19 cellular contexts compared by ENCODE assay signal in the genomic region with DNA sequence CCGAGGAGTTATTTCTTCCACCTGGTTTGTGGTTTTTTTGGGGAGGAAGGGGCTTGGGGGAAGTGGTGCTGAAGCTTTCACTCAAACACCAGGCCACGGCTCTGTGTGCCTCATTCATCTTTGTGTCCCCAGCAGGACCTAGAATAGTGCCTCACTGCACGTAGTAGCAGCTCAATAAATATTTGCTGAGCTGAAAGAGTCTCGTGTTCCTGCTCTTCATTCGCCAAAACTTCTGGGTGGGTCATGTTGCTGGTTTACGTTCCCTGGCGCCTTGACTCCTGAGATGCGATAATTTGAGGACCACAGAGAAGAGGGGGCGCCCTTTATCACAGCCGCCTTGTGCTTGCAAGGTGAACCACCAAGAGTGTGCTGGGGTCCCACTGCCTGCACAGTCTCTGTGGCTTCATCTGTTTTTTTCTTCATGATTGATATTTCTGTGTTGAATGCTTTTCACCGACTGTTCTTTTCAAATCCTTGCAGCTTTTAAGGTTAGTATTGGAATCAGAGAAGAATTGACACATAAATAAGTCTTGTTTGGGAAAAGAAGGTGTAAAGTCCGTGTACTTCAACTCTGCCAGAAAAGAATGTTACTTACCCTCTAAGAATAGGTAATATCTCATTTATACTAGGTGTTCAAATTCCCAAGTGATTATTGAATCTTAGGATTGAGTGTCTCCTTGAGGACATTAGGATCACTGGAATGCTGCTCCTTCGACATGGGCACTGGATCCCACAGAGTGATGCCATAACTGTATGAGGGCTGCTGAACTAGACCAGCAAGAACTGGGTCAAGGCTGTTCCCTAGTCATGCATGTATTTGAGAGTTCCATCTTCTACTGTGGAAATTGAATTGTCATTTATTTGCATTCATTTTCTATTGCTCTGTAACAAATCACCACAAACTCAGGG.
DNase-seq lines count a peak whose midpoint lies in the region; ATAC-seq, FAIRE-seq and TF ChIP-seq lines count a peak whose summit lies in the region.
"Had no signal": no experiment of that assay in that cellular context is flagged by ENCODE, and none has a peak within 500 bp of the region (broad histone marks: within the 10 kb centered on the region; RNA-seq: fewer than 3 reads in every experiment).

No MANE protein-coding gene starts in this region.

- H3K79me1 ChIP-seq in IMR-90 (ENCODE audit: low read depth in 1 of 2, low read length in 2 of 2), result peaks cover 0 to 12% of the 10 kb centered on the region in 2 experiments; a peak in 2 of 4 replicates
- H3K79me1 ChIP-seq in H1 (ENCODE audit: low read depth, low read length), result no peaks in the 10 kb centered on the region

- DNase-seq in IMR-90 (no peak), H1 (ENCODE audit: low read depth in 1 of 2, low spot score in 2 of 2) (no peak), mucosa of descending colon (no peak), substantia nigra (lab: John Stamatoyannopoulos, UW) (no peak), sigmoid colon (no peak), foreskin fibroblast (no peak)
- DNase-seq in effector CD8-positive, alpha-beta T cell (lab: John Stamatoyannopoulos, UW), result no peak
- DNase-seq: activated CD4-positive, alpha-beta memory T cell treated with anti-CD3 and anti-CD28 coated beads, Interleukin-2, amount 10 ng/mL, durations not matched to agents 7 days and 5 days; Calu3; mammary epithelial cell; NCI-H1105; NCI-H2107; NCI-H526; retina; SHP77 had no signal

- H3K27ac ChIP-seq in IMR-90 (ENCODE audit: insufficient read depth, low read length) (no peak overlapping the region), H1 (ENCODE audit: low read depth, low read length) (no peak overlapping the region), substantia nigra (ENCODE audit: low read depth, low read length, poor library complexity, severe bottlenecking) (peak overlapping the region; percentile 45), sigmoid colon (no peak overlapping the region)

- TF ChIP-seq CTCF in IMR-90 (conservative IDR thresholded peaks at IDR 0.05; ENCODE audit: low read depth, low read length) (no peak), H1 (IDR thresholded peaks at IDR 0.05; ENCODE audit: control extremely low read depth in 1 of 3, insufficient read depth in 1 of 3, low read depth in 1 of 3, low read length in 3 of 3) (peak in 2 of 3 experiments; percentile 5 to 16; a peak in 2 of 4 replicates), mucosa of descending colon (IDR thresholded peaks at IDR 0.05) (no peak), sigmoid colon (IDR thresholded peaks at IDR 0.05) (no peak), foreskin fibroblast (IDR thresholded peaks at IDR 0.05; ENCODE audit: low read depth, low read length) (no peak)

- dilution Hi-C loops in IMR-90 (cut with HindIII; ENCODE audit: low sequenced_read_pairs, unreplicated experiment), result no loop called here

- intact Hi-C loops in IMR-90 (cut with micrococcal nuclease), result no loop called here
- intact Hi-C loops in mucosa of descending colon (cut with DNase I, micrococcal nuclease), result no loop called here
- intact Hi-C loops in sigmoid colon (cut with DNase I), result no loop called here

- no TSS peak for BruUV-seq in IMR-90 (replicated peaks; lab: Mats Ljungman, UMichigan)

- H3K4me3 ChIP-seq in IMR-90 (ENCODE audit: insufficient read depth, low read depth, low read length) (no peak overlapping the region), H1 (ENCODE audit: extremely low read depth in 1 of 4, insufficient read depth in 2 of 4, low read depth in 3 of 4, low read length in 4 of 4) (no peak overlapping the region), mucosa of descending colon (no peak overlapping the region), sigmoid colon (no peak overlapping the region), foreskin fibroblast (ENCODE audit: low read depth in 1 of 2, low read length in 2 of 2) (no peak overlapping the region)

- H3K9me1 ChIP-seq in IMR-90 (ENCODE audit: insufficient read depth, low read length), result peaks cover 11% of the 10 kb centered on the region

- no peak overlapping the region for H3K56ac ChIP-seq in IMR-90 (ENCODE audit: extremely low read depth, insufficient read depth, low read length)
- no peak overlapping the region for H3K56ac ChIP-seq in H1 (replicated peaks; ENCODE audit: insufficient read length, low read depth, low read length)

- H3K36me3 ChIP-seq in IMR-90 (ENCODE audit: control insufficient read depth, insufficient read depth, low read length) (peaks cover 2% of the 10 kb centered on the region; the same call in 1 of the 2 replicates), H1 (ENCODE audit: control insufficient read depth in 2 of 4, insufficient read depth in 4 of 4, low read length in 3 of 4) (no peaks in the 10 kb centered on the region; a peak in 1 of 8 replicates), mucosa of descending colon (ENCODE audit: low read depth) (no peaks in the 10 kb centered on the region), sigmoid colon (no peaks in the 10 kb centered on the region)

- H3K9me3 ChIP-seq in IMR-90 (ENCODE audit: control insufficient read depth, insufficient read depth, low read length), result no peaks in the 10 kb centered on the region
- no peaks in the 10 kb centered on the region for H3K9me3 ChIP-seq in H1 (ENCODE audit: insufficient read depth in 2 of 2, low read depth in 1 of 2, low read length in 1 of 2)
- no peaks in the 10 kb centered on the region for H3K9me3 ChIP-seq in mucosa of descending colon
- H3K9me3 ChIP-seq in sigmoid colon, result no peaks in the 10 kb centered on the region

- no peak for TF ChIP-seq POLR2A in IMR-90 (IDR thresholded peaks at IDR 0.05; ENCODE audit: low read depth, low read length)
- TF ChIP-seq POLR2A in H1 (IDR thresholded peaks at IDR 0.05; ENCODE audit: control extremely low read depth in 1 of 2, low read depth in 2 of 2, low read length in 2 of 2), result no peak
- no peak for TF ChIP-seq POLR2A in sigmoid colon (IDR thresholded peaks at IDR 0.05)

- H3K4ac ChIP-seq in IMR-90 (ENCODE audit: low read depth, low read length) (0 out of 2 replicates have a peak overlapping the region, but pooled peaks have one; percentile 13), H1 (replicated peaks; ENCODE audit: insufficient read length, low read depth, low read length) (no peak overlapping the region)

- in situ Hi-C loops in IMR-90 (cut with MboI; ENCODE audit: low sequenced_read_pairs), result no loop called here

- TF ChIP-seq EP300 in H1 (IDR thresholded peaks at IDR 0.05; ENCODE audit: borderline replicate concordance in 1 of 2, low read depth in 2 of 2, low read length in 2 of 2) (no peak), sigmoid colon (IDR thresholded peaks at IDR 0.05) (no peak)

- no peak overlapping the region for H3K14ac ChIP-seq in IMR-90 (replicated peaks; ENCODE audit: low read depth, low read length)
- no peak overlapping the region for H3K14ac ChIP-seq in H1 (ENCODE audit: insufficient read length)

- H4K5ac ChIP-seq in IMR-90 (ENCODE audit: low read depth, low read length), result no peak overlapping the region
- H4K5ac ChIP-seq in H1 (ENCODE audit: insufficient read length, low read depth, low read length), result no peak overlapping the region

- 85% methylated on average over 6 of the region's 13 CpGs; no CpG with 5 or more reads in 1 of the 2 experiments for WGBS in IMR-90 (ENCODE audit: extremely low coverage in 2 of 2, insufficient read length in 1 of 2), 2 experiments
- 85% methylated on average over 13 of the region's 13 CpGs; no CpG with 5 or more reads in 1 of the 2 experiments for WGBS in H1 (ENCODE audit: extremely low coverage in 1 of 2, insufficient coverage in 1 of 2, insufficient read length in 1 of 2, insufficient replicate concordance in 2 of 2, low coverage in 1 of 2, low lambda C conversion rate in 2 of 2, missing lambda C conversion rate in 1 of 2), 2 experiments
- 63 to 74% methylated on average over 13 of the region's 13 CpGs for WGBS in sigmoid colon, 2 donors

- no peaks in the 10 kb centered on the region for H3K23me2 ChIP-seq in H1 (ENCODE audit: low read depth, low read length)

- no peak overlapping the region for H4K91ac ChIP-seq in IMR-90 (ENCODE audit: insufficient read depth, low read depth, low read length)
- H4K91ac ChIP-seq in H1 (replicated peaks; ENCODE audit: insufficient read length, low read length), result no peak overlapping the region

- H3K9ac ChIP-seq in IMR-90 (ENCODE audit: low read depth, low read length) (no peak overlapping the region), H1 (replicated peaks in 1 of 4; ENCODE audit: extremely low read depth in 1 of 4, low read depth in 3 of 4, low read length in 3 of 4) (no peak overlapping the region)

- H3K4me2 ChIP-seq in IMR-90 (ENCODE audit: low read depth, low read length) (no peak overlapping the region), H1 (ENCODE audit: insufficient read depth in 1 of 2, low read depth in 2 of 2, low read length in 2 of 2) (no peak overlapping the region)

- CTCF ChIA-PET in IMR-90 (lab: Yijun Ruan, JAX), result interaction anchor here (0.7 to 1.1 kb wide), 2 partner anchors 17 to 60 kb away, joined by 3 to 4 read pairs; no protein-coding TSS in a partner anchor
- CTCF ChIA-PET in H1 (lab: Charles Lee; ENCODE audit: partially characterized antibody), result interaction anchor here (0.6 to 8.4 kb wide), 18 partner anchors 10 to 135 kb away, joined by 3 to 54 read pairs (median 4); no protein-coding TSS in a partner anchor

- H3K4me1 ChIP-seq in IMR-90 (ENCODE audit: control insufficient read depth, insufficient read depth, low read length) (peaks cover 3% of the 10 kb centered on the region; the same call in 1 of the 2 replicates), H1 (replicated peaks in 1 of 4; ENCODE audit: control insufficient read depth in 3 of 4, insufficient read depth in 4 of 4, low read length in 3 of 4) (no peaks in the 10 kb centered on the region), mucosa of descending colon (ENCODE audit: low read depth) (peaks cover 28% of the 10 kb centered on the region), sigmoid colon (peaks cover 0 to 40% (median 24%) of the 10 kb centered on the region in 4 donors)

- H2BK12ac ChIP-seq in H1 (ENCODE audit: low read depth, low read length), result no peak overlapping the region

- H2AK5ac ChIP-seq in IMR-90 (ENCODE audit: low read depth, low read length) (no peak overlapping the region), H1 (ENCODE audit: low read depth, low read length) (no peak overlapping the region)

- no peak overlapping the region for H3K18ac ChIP-seq in IMR-90 (ENCODE audit: low read depth, low read length)
- H3K18ac ChIP-seq in H1 (ENCODE audit: extremely low read depth, low read length), result no peak overlapping the region

- H2BK120ac ChIP-seq in IMR-90 (ENCODE audit: low read depth, low read length) (no peak overlapping the region), H1 (replicated peaks; ENCODE audit: low read depth, low read length) (no peak overlapping the region)

- ATAC-seq in IMR-90 (ENCODE audit: low read depth), result no peak
- ATAC-seq in mucosa of descending colon, result peak; percentile 17
- ATAC-seq: esophagus mucosa, HCT116 had no signal

- H2BK20ac ChIP-seq in IMR-90 (ENCODE audit: low read depth, low read length) (no peak overlapping the region), H1 (ENCODE audit: low read length) (no peak overlapping the region)

- no peak overlapping the region for H2AK9ac ChIP-seq in IMR-90 (replicated peaks; ENCODE audit: low read depth, low read length, poor library complexity)

- H4K8ac ChIP-seq in IMR-90 (ENCODE audit: low read depth in 2 of 2, low read length in 2 of 2) (no peak overlapping the region), H1 (ENCODE audit: extremely low read depth, insufficient read depth, low read length) (no peak overlapping the region; the same call in 1 of the 2 replicates)

- H3K27me3 ChIP-seq in IMR-90 (ENCODE audit: control insufficient read depth, insufficient read depth, low read length), result no peaks in the 10 kb centered on the region
- H3K27me3 ChIP-seq in H1 (replicated peaks in 1 of 4; ENCODE audit: control insufficient read depth in 3 of 4, extremely low read depth in 1 of 4, insufficient read depth in 3 of 4, low read length in 3 of 4), result no peaks in the 10 kb centered on the region
- H3K27me3 ChIP-seq in sigmoid colon, result no peaks in the 10 kb centered on the region

- FAIRE-seq in H1 (lab: Jason Lieb, UNC), result no peak
- FAIRE-seq: bronchial epithelial cell, GM19239 had no signal

- H4K20me1 ChIP-seq in IMR-90 (ENCODE audit: insufficient read depth, low read length) (no peaks in the 10 kb centered on the region), H1 (replicated peaks in 1 of 2; ENCODE audit: control insufficient read depth in 1 of 2, insufficient read depth in 2 of 2, low read length in 2 of 2) (no peaks in the 10 kb centered on the region)

- H3K79me2 ChIP-seq in H1 (ENCODE audit: control insufficient read depth in 1 of 2, insufficient read depth in 2 of 2, low read length in 2 of 2), result no peaks in the 10 kb centered on the region

- H2AFZ ChIP-seq in IMR-90 (replicated peaks; ENCODE audit: low read length, poor library complexity) (no peak overlapping the region), H1 (ENCODE audit: low read length) (no peak overlapping the region)

- H2BK5ac ChIP-seq in IMR-90 (ENCODE audit: low read depth, low read length, poor library complexity, severe bottlenecking) (no peak overlapping the region), H1 (ENCODE audit: low read depth, low read length) (no peak overlapping the region)

- H3K23ac ChIP-seq in IMR-90 (ENCODE audit: low read depth, low read length) (no peak overlapping the region), H1 (ENCODE audit: insufficient read length) (no peak overlapping the region)

- H2BK15ac ChIP-seq in IMR-90 (ENCODE audit: low read depth, low read length) (no peak overlapping the region), H1 (ENCODE audit: low read length) (no peak overlapping the region)

- TF ChIP-seq RAD21 in IMR-90 (IDR thresholded peaks at IDR 0.05; ENCODE audit: low read length) (no peak), H1 (IDR thresholded peaks at IDR 0.05 in 1 of 2, conservative IDR thresholded peaks at IDR 0.05 in 1 of 2; ENCODE audit: low read depth in 2 of 2, low read length in 2 of 2) (no peak)

- POLR2A ChIA-PET in IMR-90 (lab: Charles Lee; ENCODE audit: unreplicated experiment) (no interaction called here), H1 (lab: Charles Lee; ENCODE audit: partially characterized antibody) (no interaction called here)

Comparison
In these comparisons a context has a peak if more than half of its experiments do, and no peak if none do; other contexts are left out.
1. CTCF ChIP-seq: peak in H1 (2 of 3); none in IMR-90 (single experiment), mucosa of descending colon (single experiment), sigmoid colon (0 of 4) and foreskin fibroblast (single experiment).